In the genomic region with DNA sequence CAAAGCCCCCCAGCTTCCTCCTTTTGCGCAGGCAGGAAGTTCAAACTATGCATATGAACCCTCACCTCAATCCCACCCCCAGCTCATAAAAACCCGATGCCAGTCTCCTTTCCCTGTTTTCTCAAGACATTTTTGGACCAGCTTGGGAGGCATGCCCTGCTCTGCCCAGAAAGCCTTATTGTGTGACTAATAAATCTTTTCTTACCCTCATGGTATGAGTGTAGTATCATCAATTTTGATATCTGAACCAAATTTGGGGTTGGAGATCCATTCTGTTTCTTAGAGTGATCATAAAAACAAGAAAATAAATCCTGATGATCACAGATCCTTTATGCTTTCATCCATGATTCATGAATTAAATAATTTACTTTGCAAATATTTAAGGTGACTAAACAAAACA, we compare ENCODE assay signal across 10 cellular contexts.
"Had no signal": no experiment of that assay in that cellular context is flagged by ENCODE, and none has a peak within 500 bp of the region (broad histone marks: within the 10 kb centered on the region; RNA-seq: fewer than 3 reads in every experiment).

No MANE protein-coding gene starts in this region.

- H3K4me2 ChIP-seq: GM23338 had no signal

- H3K36me3 ChIP-seq: HAP-1 had no signal

- H3K4me1 ChIP-seq: HAP-1 had no signal

- H3K4me1 Mint-ChIP-seq: H9 had no signal

- H3K4me3 Mint-ChIP-seq: GM23338, H9, HFFc6 had no signal

- H3K27ac Mint-ChIP-seq: GM23338, H9, HFFc6 had no signal

- H3K9me3 ChIP-seq: HAP-1 had no signal

- ATAC-seq: GM23338, HCT116 had no signal

- H3K4me3 ChIP-seq: GM23248, GM23338, HAP-1 had no signal

- DNase-seq: GM23248, GOT3, H9, HCEC 1CT, HFFc6 had no signal

- FAIRE-seq: H1, H54 had no signal

- H3K9ac ChIP-seq: GM23248 had no signal

- H2AFZ ChIP-seq: GM23248, GM23338 had no signal

- H3K27ac ChIP-seq: GM23248 had no signal
